20 cellular contexts compared by ENCODE assay signal in genomic region chr18:9065864-9066263, GRCh38. TPM values are rescaled to one million over a fixed set of nuclear protein-coding genes. Genes with fewer than 3 reads are reported as not detected.
A peak's percentile ranks its signal among the peaks of the same experiment; 100 is the strongest.
DNase-seq lines count a peak whose midpoint lies in the region; ATAC-seq lines count a peak whose summit lies in the region.
"Had no signal": no experiment of that assay in that cellular context is flagged by ENCODE, and none has a peak within 500 bp of the region (broad histone marks: within the 10 kb centered on the region; RNA-seq: fewer than 3 reads in every experiment).

No MANE protein-coding gene starts in this region.

- H3K27me3 Mint-ChIP-seq in T-helper 1 cell treated with Interleukin-12 subunit alpha and Interleukin-12 subunit beta and Interleukin-4 antibody, amounts not matched to agents 30 μg/mL and 1 μg/mL, for 36 hours (ENCODE audit: low read depth): no peaks in the 10 kb centered on the region
- H3K27me3 Mint-ChIP-seq in activated CD4-positive, alpha-beta memory T cell treated with anti-CD3 and anti-CD28 coated beads for 36 hours: no peaks in the 10 kb centered on the region

- H3K9me3 Mint-ChIP-seq in T-helper 1 cell treated with Interleukin-12 subunit alpha and Interleukin-12 subunit beta and Interleukin-4 antibody, amounts not matched to agents 30 μg/mL and 1 μg/mL, for 36 hours: no peaks in the 10 kb centered on the region
- H3K9me3 Mint-ChIP-seq in activated CD4-positive, alpha-beta memory T cell treated with anti-CD3 and anti-CD28 coated beads for 36 hours: no peaks in the 10 kb centered on the region

- ATAC-seq in left lobe of liver (no peak), GM18520 (IDR thresholded peaks at IDR 0.05; ENCODE audit: unreplicated experiment) (no peak), HG03432 (IDR thresholded peaks at IDR 0.05; ENCODE audit: unreplicated experiment) (no peak)

- DNase-seq in T-helper 1 cell (no peak), LHCN-M2 (ENCODE audit: low read depth) (peak; percentile 43), left lobe of liver (ENCODE audit: low spot score) (peak; percentile 24)
- DNase-seq in activated CD4-positive, alpha-beta memory T cell treated with anti-CD3 and anti-CD28 coated beads for 36 hours: no peak
- DNase-seq in activated T-cell treated with anti-CD3 and anti-CD28 coated beads, Interleukin-2, amount 50 U/mL, for 1 hour: no peak
- DNase-seq: AML-193, COR-L47, DMS153, GF-D8, MV-4-11, NCI-H1417, NCI-H187, NCI-H2107, NCI-H2227 treated with DMSO at 0.1 percent for 48 hours, NCI-H510A treated with DMSO at 0.1 percent for 48 hours, NCI-H774, PC-9 had no signal

- intact Hi-C loops in activated CD4-positive, alpha-beta memory T cell treated with anti-CD3 and anti-CD28 coated beads for 36 hours (cut with micrococcal nuclease): no loop called here

- POLR2A ChIA-PET in activated CD4-positive, alpha-beta memory T cell treated with anti-CD3 and anti-CD28 coated beads for 36 hours (lab: Charles Lee): interaction anchor here (0.6 to 0.9 kb wide), 3 partner anchors 17 to 299 kb away, joined by 4 to 5 read pairs (median 5); no protein-coding TSS in a partner anchor

- H3K4me3 Mint-ChIP-seq in T-helper 1 cell treated with Interleukin-12 subunit alpha and Interleukin-12 subunit beta and Interleukin-4 antibody, amounts not matched to agents 30 μg/mL and 1 μg/mL, for 36 hours: no peak overlapping the region
- no peak overlapping the region for H3K4me3 Mint-ChIP-seq in activated CD4-positive, alpha-beta memory T cell treated with anti-CD3 and anti-CD28 coated beads for 36 hours

- CTCF ChIA-PET in activated CD4-positive, alpha-beta memory T cell treated with anti-CD3 and anti-CD28 coated beads for 36 hours (lab: Charles Lee): interaction anchor here (1.2 kb wide), 1 partner anchor 451 kb away, joined by 5 read pairs; no protein-coding TSS in a partner anchor

- peaks cover 27% of the 10 kb centered on the region for H3K4me1 Mint-ChIP-seq in T-helper 1 cell treated with Interleukin-12 subunit alpha and Interleukin-12 subunit beta and Interleukin-4 antibody, amounts not matched to agents 30 μg/mL and 1 μg/mL, for 36 hours (ENCODE audit: low read depth)
- H3K4me1 Mint-ChIP-seq in activated CD4-positive, alpha-beta memory T cell treated with anti-CD3 and anti-CD28 coated beads for 36 hours (ENCODE audit: low read depth): peaks cover 20% of the 10 kb centered on the region

- peak overlapping the region; percentile 45 for H3K27ac Mint-ChIP-seq in T-helper 1 cell treated with Interleukin-12 subunit alpha and Interleukin-12 subunit beta and Interleukin-4 antibody, amounts not matched to agents 30 μg/mL and 1 μg/mL, for 36 hours
- peak overlapping the region; percentile 57 for H3K27ac Mint-ChIP-seq in activated CD4-positive, alpha-beta memory T cell treated with anti-CD3 and anti-CD28 coated beads for 36 hours

- peaks cover 1% of the 10 kb centered on the region for H3K36me3 Mint-ChIP-seq in T-helper 1 cell treated with Interleukin-12 subunit alpha and Interleukin-12 subunit beta and Interleukin-4 antibody, amounts not matched to agents 30 μg/mL and 1 μg/mL, for 36 hours (ENCODE audit: low read depth)
- H3K36me3 Mint-ChIP-seq in activated CD4-positive, alpha-beta memory T cell treated with anti-CD3 and anti-CD28 coated beads for 36 hours: no peaks in the 10 kb centered on the region

RNA-seq across cellular contexts. Expression of gene NDUFV2, which starts 36.6 kb away (rescaled TPM):
- total RNA-seq in LHCN-M2 (2014; rRNA removed) (149 and 156 TPM in 2 replicates), left lobe of liver (151 TPM)
- polyA plus RNA-seq in LHCN-M2 (2012): 145 TPM
- total RNA-seq in activated CD4-positive, alpha-beta memory T cell treated with anti-CD3 and anti-CD28 coated beads for 36 hours: 100 to 1,000 TPM; 535 to 552 TPM

Comparison
In these comparisons a context has a peak if more than half of its experiments do, and no peak if none do; other contexts are left out.
1. DNase-seq: peak in LHCN-M2 (single experiment) and left lobe of liver (single experiment); none in T-helper 1 cell (0 of 5), activated CD4-positive, alpha-beta memory T cell treated with anti-CD3 and anti-CD28 coated beads for 36 hours (single experiment) and activated T-cell treated with anti-CD3 and anti-CD28 coated beads, Interleukin-2, amount 50 U/mL, for 1 hour (single experiment).